In the genomic region with DNA sequence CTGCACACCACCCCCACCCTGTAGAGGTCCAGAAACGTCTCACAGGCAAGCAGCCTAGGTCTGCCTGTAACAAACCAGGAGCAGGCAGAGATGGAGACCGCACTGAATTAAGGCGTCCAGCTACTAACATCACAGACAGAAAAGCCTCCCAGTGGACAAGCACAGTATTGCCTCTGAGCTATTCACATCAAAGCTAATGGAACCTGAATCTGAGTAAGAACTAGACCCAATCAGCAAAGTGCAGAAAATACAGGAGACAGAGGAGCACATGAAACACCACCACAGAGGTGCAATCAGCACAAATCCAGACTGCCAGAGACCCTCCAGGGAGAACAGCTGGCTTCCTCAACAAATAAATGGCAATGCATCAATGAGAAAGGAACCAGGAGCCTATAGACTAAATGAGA, we compare ENCODE assay signal across 8 cellular contexts. TPM values are rescaled to one million over a fixed set of nuclear protein-coding genes. Genes with fewer than 3 reads are reported as not detected.
DNase-seq lines count a peak whose midpoint lies in the region; ATAC-seq and TF ChIP-seq lines count a peak whose summit lies in the region.

No MANE protein-coding gene starts in this region.

- H3K27ac ChIP-seq in RWPE1 (no peak overlapping the region), left ventricle myocardium inferior (replicated peaks) (no peak overlapping the region)

- H3K4me1 ChIP-seq in adipocyte (ENCODE audit: control insufficient read depth, insufficient read depth, low read length) = no peaks in the 10 kb centered on the region
- H3K4me1 ChIP-seq in left ventricle myocardium inferior = peaks cover 10% of the 10 kb centered on the region

- H3K27me3 ChIP-seq in adipocyte (replicated peaks; ENCODE audit: control insufficient read depth, insufficient read depth, low read length) (no peaks in the 10 kb centered on the region), left ventricle myocardium inferior (ENCODE audit: low read depth) (no peaks in the 10 kb centered on the region)

- H3K9me3 ChIP-seq in adipocyte (ENCODE audit: control insufficient read depth, low read length) (no peaks in the 10 kb centered on the region), left ventricle myocardium inferior (replicated peaks) (no peaks in the 10 kb centered on the region)

- POLR2A ChIA-PET in RWPE1 (lab: Yijun Ruan, JAX; ENCODE audit: low non-redundant PET) = no interaction called here

- ATAC-seq in HG02852 (IDR thresholded peaks at IDR 0.05; ENCODE audit: unreplicated experiment) = no peak

- H3K4me3 ChIP-seq in adipocyte (ENCODE audit: low read length) = no peak overlapping the region
- H3K4me3 ChIP-seq in left ventricle myocardium inferior = no peak overlapping the region
- H3K4me3 ChIP-seq in retinal pigment epithelial cell (ENCODE audit: low read length) = no peak overlapping the region

- DNase-seq in NCI-H2081 (lab: John Stamatoyannopoulos, UW) (peak; percentile 42 to 68), NCI-H2081 treated with DMSO at 0.1 percent for 48 hours (lab: John Stamatoyannopoulos, UW) (no peak), KBM-7 (peak; percentile 75), RWPE1 (ENCODE audit: low spot score) (peak; percentile 51), adipocyte (ENCODE audit: low read depth) (peak; percentile 86), left ventricle myocardium inferior (no peak), retinal pigment epithelial cell (ENCODE audit: low read depth) (no peak)

- CTCF ChIA-PET in RWPE1 (lab: Yijun Ruan, JAX) = interaction anchor here (0.5 to 1.6 kb wide), 11 partner anchors 12 to 675 kb away, joined by 3 to 7 read pairs (median 3); a partner anchor contains a TSS

- peaks cover 13% of the 10 kb centered on the region for H3K36me3 ChIP-seq in adipocyte (ENCODE audit: control insufficient read depth, insufficient read depth, low read length, severe bottlenecking)
- H3K36me3 ChIP-seq in left ventricle myocardium inferior = no peaks in the 10 kb centered on the region

- intact Hi-C loops in left ventricle myocardium inferior (cut with micrococcal nuclease) = loop anchor here (10.0 kb wide), 1 partner anchor 259 kb away; no protein-coding TSS in a partner anchor

- TF ChIP-seq CTCF in RWPE1 (conservative IDR thresholded peaks at IDR 0.05; ENCODE audit: low read depth) = peak; percentile 79
- TF ChIP-seq CTCF in left ventricle myocardium inferior (IDR thresholded peaks at IDR 0.05; ENCODE audit: borderline replicate concordance) = peak; percentile 83
- TF ChIP-seq CTCF in retinal pigment epithelial cell (conservative IDR thresholded peaks at IDR 0.05; ENCODE audit: low read depth, low read length) = peak; percentile 79

- no peak overlapping the region for H3K9ac ChIP-seq in adipocyte (ENCODE audit: low read length)

- in situ Hi-C loops in KBM-7 (cut with MboI; ENCODE audit: low pct_unique_long_range_greater_than_20kb, low sequenced_read_pairs) = no loop called here

RNA-seq across cellular contexts. Expression of a gene that starts 22.2 kb away (rescaled TPM):
- 18.8 TPM for total RNA-seq in left ventricle myocardium inferior

Comparison
In these comparisons a context has a peak if more than half of its experiments do, and no peak if none do; other contexts are left out.
1. DNase-seq: peak in NCI-H2081 (2 of 2), KBM-7 (single experiment), RWPE1 (single experiment) and adipocyte (single experiment); none in NCI-H2081 treated with DMSO at 0.1 percent for 48 hours (single experiment), left ventricle myocardium inferior (single experiment) and retinal pigment epithelial cell (single experiment).
2. Peak in every context shown above with its lines, with median percentiles within 50 percentile points of each other: CTCF ChIP-seq.